In the genomic region with DNA sequence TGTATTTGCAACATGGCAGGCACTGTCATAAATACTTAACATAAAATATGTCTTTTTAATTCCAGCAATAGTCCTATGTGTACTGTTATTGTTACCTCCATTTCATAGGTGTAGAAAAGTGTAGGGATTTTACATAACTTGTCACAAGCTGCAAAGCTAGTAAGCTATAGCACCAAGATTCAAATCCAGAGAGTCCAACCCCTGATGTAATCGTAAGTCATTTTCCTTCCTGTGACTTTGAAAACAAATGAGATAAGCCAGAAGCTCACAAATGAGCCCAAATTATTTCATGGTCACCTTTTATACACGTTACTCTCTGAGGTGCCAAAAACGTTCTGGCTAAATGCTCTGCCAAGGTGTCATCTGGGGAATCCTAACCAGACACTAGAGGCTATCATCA, we compare ENCODE assay signal across 16 cellular contexts. TPM values are rescaled to one million over a fixed set of nuclear protein-coding genes. Genes with fewer than 3 reads are reported as not detected.
DNase-seq lines count a peak whose midpoint lies in the region; ATAC-seq, FAIRE-seq and TF ChIP-seq lines count a peak whose summit lies in the region.
"Had no signal": no experiment of that assay in that cellular context is flagged by ENCODE, and none has a peak within 500 bp of the region (broad histone marks: within the 10 kb centered on the region; RNA-seq: fewer than 3 reads in every experiment).

No MANE protein-coding gene starts in this region.

- CTCF ChIA-PET in CD4-positive, alpha-beta T cell (lab: Charles Lee): interaction anchor here (1.3 kb wide), 1 partner anchor 8 kb away, joined by 4 read pairs; no protein-coding TSS in a partner anchor
- CTCF ChIA-PET in GM12878 (lab: Yijun Ruan, JAX): interaction anchor here (1.1 to 2.9 kb wide), 8 partner anchors 9 to 130 kb away, joined by 3 to 10 read pairs (median 4); no protein-coding TSS in a partner anchor

- no peak overlapping the region for H3K27ac ChIP-seq in CD4-positive, alpha-beta T cell (ENCODE audit: low read depth, low read length)
- no peak overlapping the region for H3K27ac ChIP-seq in GM12878 (ENCODE audit: control insufficient read depth, insufficient read depth)
- H3K27ac ChIP-seq: A549, GM23248, HL-60 had no signal

- no peak for TF ChIP-seq POLR2A in GM12878 (IDR thresholded peaks at IDR 0.05; ENCODE audit: low read depth, low read length)

- H4K20me1 ChIP-seq in GM12878 (ENCODE audit: control insufficient read depth, insufficient read depth): no peaks in the 10 kb centered on the region

- no peaks in the 10 kb centered on the region for H3K27me3 ChIP-seq in CD4-positive, alpha-beta T cell (ENCODE audit: control insufficient read depth, insufficient read depth, low read length)
- H3K27me3 ChIP-seq in GM12878 (replicated peaks in 1 of 2; ENCODE audit: control insufficient read depth in 2 of 2, insufficient read depth in 2 of 2, low read length in 1 of 2): no peaks in the 10 kb centered on the region

- no peak overlapping the region for H3K4me3 ChIP-seq in GM12878
- H3K4me3 ChIP-seq: A549, GM23248 had no signal

- H3K36me3 ChIP-seq in GM12878 (ENCODE audit: control insufficient read depth in 2 of 2, insufficient read depth in 2 of 2, low read length in 1 of 2): no peaks in the 10 kb centered on the region; a peak in 1 of 4 replicates

- H3K27ac Mint-ChIP-seq in CD4-positive, alpha-beta T cell: peak overlapping the region; percentile 19
- H3K27ac Mint-ChIP-seq in immature natural killer cell: peak overlapping the region in 4 of 6 donors; percentile 7 to 60 (median 25)
- H3K27ac Mint-ChIP-seq in activated naive CD8-positive, alpha-beta T cell treated with anti-CD3 and anti-CD28 coated beads for 36 hours: no peak overlapping the region
- H3K27ac Mint-ChIP-seq: CD14-positive monocyte had no signal

- TF ChIP-seq RAD21 in GM12878 (IDR thresholded peaks at IDR 0.05; ENCODE audit: insufficient read depth, low read depth, low read length): no peak

- no peak overlapping the region for H2AFZ ChIP-seq in GM12878 (ENCODE audit: control insufficient read depth, low read depth, low read length)
- H2AFZ ChIP-seq: GM23248 had no signal

- H3K36me3 Mint-ChIP-seq in CD4-positive, alpha-beta T cell (ENCODE audit: low read depth): peaks cover 5% of the 10 kb centered on the region
- no peaks in the 10 kb centered on the region for H3K36me3 Mint-ChIP-seq in immature natural killer cell
- peaks cover 1% of the 10 kb centered on the region for H3K36me3 Mint-ChIP-seq in activated naive CD8-positive, alpha-beta T cell treated with anti-CD3 and anti-CD28 coated beads for 36 hours
- H3K36me3 Mint-ChIP-seq: CD14-positive monocyte had no signal

- peaks cover 88% of the 10 kb centered on the region for H3K79me2 ChIP-seq in GM12878 (ENCODE audit: control insufficient read depth, insufficient read depth, low read length)

- no peak overlapping the region for H3K9ac ChIP-seq in GM12878 (ENCODE audit: control insufficient read depth, insufficient read depth, low read length)
- H3K9ac ChIP-seq: GM23248 had no signal

- intact Hi-C loops in CD4-positive, alpha-beta T cell (cut with DNase I, micrococcal nuclease): no loop called here
- intact Hi-C loops in GM12878 (cut with micrococcal nuclease; ENCODE audit: unreplicated experiment): no loop called here

- RAD21 ChIA-PET in GM12878 (lab: Charles Lee; ENCODE audit: unreplicated experiment): interaction anchor here (1.0 to 2.8 kb wide), 7 partner anchors 8 to 133 kb away, joined by 3 to 15 read pairs (median 7); no protein-coding TSS in a partner anchor

- H3K9me3 ChIP-seq in CD4-positive, alpha-beta T cell (ENCODE audit: control insufficient read depth, low read length): no peaks in the 10 kb centered on the region
- H3K9me3 ChIP-seq in GM12878 (replicated peaks; ENCODE audit: control insufficient read depth, insufficient read depth, low read length): peaks cover 4% of the 10 kb centered on the region; the same call in 1 of the 3 replicates
- H3K9me3 ChIP-seq: A549 had no signal

- no peak overlapping the region for H3K4me3 Mint-ChIP-seq in CD4-positive, alpha-beta T cell
- no peak overlapping the region for H3K4me3 Mint-ChIP-seq in immature natural killer cell
- no peak overlapping the region for H3K4me3 Mint-ChIP-seq in activated naive CD8-positive, alpha-beta T cell treated with anti-CD3 and anti-CD28 coated beads for 36 hours
- H3K4me3 Mint-ChIP-seq: CD14-positive monocyte had no signal

- ATAC-seq in CD4-positive, alpha-beta T cell (ENCODE audit: poor library complexity): peak; percentile 14
- peak; percentile 40 for ATAC-seq in GM12878
- ATAC-seq: A549 had no signal

- SMC1A ChIA-PET in GM12878 (lab: Charles Lee; ENCODE audit: uncharacterized antibody, unreplicated experiment): interaction anchor here (0.6 to 4.9 kb wide), 16 partner anchors 8 to 313 kb away, joined by 3 to 20 read pairs (median 4); no protein-coding TSS in a partner anchor

- 97% methylated on average over 3 of the region's 3 CpGs for WGBS in GM12878 (ENCODE audit: insufficient coverage, insufficient replicate concordance, low lambda C conversion rate, missing lambda C conversion rate)

- no peak for TF ChIP-seq EP300 in GM12878 (IDR thresholded peaks at IDR 0.05; ENCODE audit: borderline replicate concordance in 1 of 2, control insufficient read depth in 1 of 2, low read depth in 2 of 2, low read length in 2 of 2)

- H3K4me1 Mint-ChIP-seq in CD4-positive, alpha-beta T cell (ENCODE audit: low read depth): peaks cover 78% of the 10 kb centered on the region
- peaks cover 55 to 83% of the 10 kb centered on the region in 2 donors for H3K4me1 Mint-ChIP-seq in immature natural killer cell
- peaks cover 46% of the 10 kb centered on the region for H3K4me1 Mint-ChIP-seq in activated naive CD8-positive, alpha-beta T cell treated with anti-CD3 and anti-CD28 coated beads for 36 hours
- H3K4me1 Mint-ChIP-seq: CD14-positive monocyte had no signal

- peaks cover 11% of the 10 kb centered on the region for H3K4me1 ChIP-seq in GM12878 (ENCODE audit: control insufficient read depth, insufficient read depth, low read length)
- H3K4me1 ChIP-seq: A549 had no signal

- no TSS peak for BruUV-seq in GM12878 (replicated peaks; lab: Mats Ljungman, UMichigan)

- TF ChIP-seq CTCF in CD4-positive, alpha-beta T cell (IDR thresholded peaks at IDR 0.05): no peak
- TF ChIP-seq CTCF in GM12878 (IDR thresholded peaks at IDR 0.05 in 2 of 3, conservative IDR thresholded peaks at IDR 0.05 in 1 of 3; ENCODE audit: control insufficient read depth in 2 of 3, extremely low read depth in 1 of 3, insufficient read depth in 1 of 3, low read depth in 3 of 3, low read length in 3 of 3): no peak

- no peak overlapping the region; the same call in 1 of the 2 replicates for H3K4me2 ChIP-seq in GM12878 (ENCODE audit: control insufficient read depth, insufficient read depth)
- H3K4me2 ChIP-seq: A549 had no signal

- POLR2A ChIA-PET in CD4-positive, alpha-beta T cell (lab: Charles Lee): interaction anchor here (1.3 kb wide), 1 partner anchor 11 kb away, joined by 5 read pairs; no protein-coding TSS in a partner anchor
- POLR2A ChIA-PET in GM12878 (lab: Charles Lee): interaction anchor here (0.6 to 0.8 kb wide), 2 partner anchors 15 to 20 kb away, joined by 3 to 6 read pairs; no protein-coding TSS in a partner anchor

- H3K9me3 Mint-ChIP-seq in CD4-positive, alpha-beta T cell: no peaks in the 10 kb centered on the region
- H3K9me3 Mint-ChIP-seq in immature natural killer cell: no peaks in the 10 kb centered on the region
- no peaks in the 10 kb centered on the region for H3K9me3 Mint-ChIP-seq in activated naive CD8-positive, alpha-beta T cell treated with anti-CD3 and anti-CD28 coated beads for 36 hours

- FAIRE-seq in GM12878 (lab: Jason Lieb, UNC): no peak
- FAIRE-seq: A549, GM18507 had no signal

- in situ Hi-C loops in GM12878 (cut with MboI): no loop called here

- no peak for DNase-seq in CD4-positive, alpha-beta T cell
- DNase-seq in OCI-M1 (lab: John Stamatoyannopoulos, UW): peak; percentile 20
- no peak for DNase-seq in GM12878 (ENCODE audit: low read depth, low spot score)
- no peak for DNase-seq in immature natural killer cell
- no peak for DNase-seq in activated naive CD8-positive, alpha-beta T cell treated with anti-CD3 and anti-CD28 coated beads for 36 hours
- no peak for DNase-seq in NCI-H1436 treated with DMSO at 0.1 percent for 48 hours (lab: John Stamatoyannopoulos, UW)
- no peak for DNase-seq in AG08396 (ENCODE audit: low spot score)
- no peak for DNase-seq in SHP77 treated with DMSO at 0.1 percent for 48 hours (lab: John Stamatoyannopoulos, UW)
- DNase-seq: Calu3, DMS 273 treated with DMSO at 0.1 percent for 48 hours, GM23248, H7 had no signal

- no peaks in the 10 kb centered on the region for H3K27me3 Mint-ChIP-seq in CD4-positive, alpha-beta T cell
- H3K27me3 Mint-ChIP-seq in immature natural killer cell (ENCODE audit: low read depth in 3 of 3): no peaks in the 10 kb centered on the region
- no peaks in the 10 kb centered on the region for H3K27me3 Mint-ChIP-seq in activated naive CD8-positive, alpha-beta T cell treated with anti-CD3 and anti-CD28 coated beads for 36 hours

TF ChIP-seq in GM12878, 131 proteins besides CTCF, POLR2A, EP300 and RAD21 (continues in another document):
- no peak for TF ChIP-seq ZNF274 (IDR thresholded peaks at IDR 0.05; ENCODE audit: insufficient read depth, insufficient read length)
- TF ChIP-seq MTA2 (IDR thresholded peaks at IDR 0.05; ENCODE audit: low read depth): no peak
- no peak for TF ChIP-seq ASH2L (IDR thresholded peaks at IDR 0.05; ENCODE audit: borderline replicate concordance, low read depth)
- TF ChIP-seq SIX5 (IDR thresholded peaks at IDR 0.05; ENCODE audit: low read depth, low read length, severe bottlenecking): no peak

RNA-seq across cellular contexts. Expression of a gene that starts 23.8 kb away (rescaled TPM):
- total RNA-seq in CD4-positive, alpha-beta T cell: 10 to 100 TPM; 71.0 to 78.3 TPM
- 150 and 178 TPM in 2 replicates for total RNA-seq in GM12878 (2013; cell fraction: nucleolus; rRNA removed)
- total RNA-seq in GM12878 (2014; rRNA removed) (44.8 and 55.4 TPM in 2 replicates), GM12878 (2014; rRNA removed; fragmentation: Illumina TruSeq; extraction: Trizol) (51.6 and 52.1 TPM in 2 replicates), GM12878 (2021) (73.6 and 74.3 TPM in 2 replicates)
- polyA plus RNA-seq in GM12878 (2011; ENCODE audit: low read depth): 34.0 TPM
- polyA plus RNA-seq in GM12878 (2011; rRNA removed) (29.8 and 31.3 TPM in 2 replicates), GM12878 (2014; fragmentation: Illumina TruSeq; extraction: Trizol) (65.1 and 67.4 TPM in 2 replicates), GM12878 (2014; fragmentation: Nextera tagmentation; extraction: Ambion mirVana) (10 to 100 TPM; 13.9 to 15.9 TPM), GM12878 (2014; rRNA removed) (35.3 and 39.5 TPM in 2 replicates), GM12878 (2016; fragmentation: Nextera tagmentation; extraction: Ambion mirVana) (10 to 100 TPM; 53.5 to 63.5 TPM), immature natural killer cell (10 to 100 TPM in 2 of 3 donors, 1 to 10 TPM in 1; 4.7 to 28.9 (median 13.7) TPM)
- polyA plus RNA-seq in GM12878 (2011; cell fraction: cytosol; rRNA removed): 13.9 and 16.5 TPM in 2 replicates
- polyA plus RNA-seq in GM12878 (2011; cell fraction: nucleus; rRNA removed): 56.3 and 56.8 TPM in 2 replicates
- 54.7 and 56.7 TPM in 2 replicates for polyA plus RNA-seq in GM12878 (2012)
- 49.2 and 55.0 TPM in 2 replicates for polyA minus RNA-seq in GM12878 (2011; rRNA and poly(A)+ RNA removed)
- 11.8 and 14.1 TPM in 2 replicates for polyA minus RNA-seq in GM12878 (2011; cell fraction: cytosol; rRNA and poly(A)+ RNA removed)
- 87.8 and 130 TPM in 2 replicates for polyA minus RNA-seq in GM12878 (2011; cell fraction: nucleus; rRNA and poly(A)+ RNA removed)
- total RNA-seq in activated naive CD8-positive, alpha-beta T cell treated with anti-CD3 and anti-CD28 coated beads for 36 hours: 10 to 100 TPM; 21.3 to 24.6 TPM
